23 cellular contexts compared by ENCODE assay signal in the genomic region with DNA sequence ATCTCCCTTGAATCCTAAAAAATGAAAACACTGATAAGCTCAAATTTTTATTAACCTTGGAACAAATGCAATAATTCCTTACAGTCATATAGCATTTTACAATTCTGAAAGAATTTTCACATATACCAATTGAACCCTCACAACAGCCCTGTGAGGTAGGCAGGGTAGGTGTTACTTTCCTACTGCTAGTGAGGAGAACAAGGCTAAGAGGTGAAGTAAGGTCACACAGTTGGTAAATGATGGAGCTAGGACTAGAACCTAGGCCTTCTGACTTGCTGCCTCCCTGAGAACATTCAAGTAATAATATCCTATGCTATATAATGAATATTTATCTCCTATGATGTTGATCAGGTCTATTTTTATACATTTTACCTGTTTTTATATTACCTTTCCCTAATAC.
"Had no signal": no experiment of that assay in that cellular context is flagged by ENCODE, and none has a peak within 500 bp of the region (broad histone marks: within the 10 kb centered on the region; RNA-seq: fewer than 3 reads in every experiment).

No MANE protein-coding gene starts in this region.

- H2AFZ ChIP-seq: parathyroid adenoma had no signal

- H3K27ac ChIP-seq: coronary artery, gastrocnemius medialis, lower lobe of right lung, neutrophil, parathyroid adenoma, spleen, transverse colon, uterus had no signal

- H3K4me1 ChIP-seq: lower lobe of right lung, parathyroid adenoma, sigmoid colon, spleen, transverse colon, uterus had no signal

- H3K4me3 Mint-ChIP-seq: activated naive CD8-positive, alpha-beta T cell treated with anti-CD3 and anti-CD28 coated beads, Interleukin-2, amount 50 U/mL, for 24 hours; brain; central memory CD8-positive, alpha-beta T cell; natural killer cell treated with Interleukin-12 subunit alpha and Interleukin-12 subunit beta and Interleukin-15 and Interleukin-18, amount 100 ng/mL, for 72 hours; WTC11 had no signal

- H3K9me3 ChIP-seq: gastrocnemius medialis, lower lobe of right lung, neutrophil, sigmoid colon, spleen, transverse colon, uterus had no signal

- ATAC-seq: activated naive CD8-positive, alpha-beta T cell treated with anti-CD3 and anti-CD28 coated beads, Interleukin-2, amount 50 U/mL, for 24 hours; esophagus mucosa; gastrocnemius medialis; lower lobe of right lung; natural killer cell treated with Interleukin-12 subunit alpha and Interleukin-12 subunit beta and Interleukin-15 and Interleukin-18, amount 100 ng/mL, for 72 hours; WTC11 had no signal

- H3K9me3 Mint-ChIP-seq: activated naive CD8-positive, alpha-beta T cell treated with anti-CD3 and anti-CD28 coated beads, Interleukin-2, amount 50 U/mL, for 24 hours; brain; central memory CD8-positive, alpha-beta T cell; natural killer cell treated with Interleukin-12 subunit alpha and Interleukin-12 subunit beta and Interleukin-15 and Interleukin-18, amount 100 ng/mL, for 72 hours; WTC11 had no signal

- FAIRE-seq: endometrium, keratinocyte had no signal

- H3K27ac Mint-ChIP-seq: WTC11 had no signal

- H3K4me1 Mint-ChIP-seq: brain; central memory CD8-positive, alpha-beta T cell; WTC11 had no signal

- H3K36me3 ChIP-seq: uterus had no signal

- H3K27me3 ChIP-seq: gastrocnemius medialis, neutrophil, sigmoid colon, transverse colon, uterus had no signal

- DNase-seq: activated CD4-positive, alpha-beta T cell treated with anti-CD3 and anti-CD28 coated beads for 48 hours; activated naive CD4-positive, alpha-beta T cell treated with Interleukin-2 at 50 U/mL for 16 hours; activated naive CD8-positive, alpha-beta T cell treated with anti-CD3 and anti-CD28 coated beads, Interleukin-2, amount 50 U/mL, for 24 hours; anterior cingulate cortex; gastrocnemius medialis; head of caudate nucleus; lower lobe of right lung; sigmoid colon; spleen; stimulated activated CD4-positive, alpha-beta T cell treated with anti-CD3 and anti-CD28 coated beads, Interleukin-4, amount 100 ng/mL, for 4 hours; stimulated activated naive CD4-positive, alpha-beta T cell; transverse colon; uterus had no signal

- H3K79me2 ChIP-seq: parathyroid adenoma had no signal

- H3K4me3 ChIP-seq: coronary artery, gastrocnemius medialis, lower lobe of right lung, sigmoid colon, spleen, transverse colon, uterus had no signal

- H3K27me3 Mint-ChIP-seq: activated naive CD8-positive, alpha-beta T cell treated with anti-CD3 and anti-CD28 coated beads, Interleukin-2, amount 50 U/mL, for 24 hours; central memory CD8-positive, alpha-beta T cell; natural killer cell treated with Interleukin-12 subunit alpha and Interleukin-12 subunit beta and Interleukin-15 and Interleukin-18, amount 100 ng/mL, for 72 hours had no signal

- H3K9ac ChIP-seq: parathyroid adenoma had no signal
